10 cellular contexts compared by ENCODE assay signal in the genomic region with DNA sequence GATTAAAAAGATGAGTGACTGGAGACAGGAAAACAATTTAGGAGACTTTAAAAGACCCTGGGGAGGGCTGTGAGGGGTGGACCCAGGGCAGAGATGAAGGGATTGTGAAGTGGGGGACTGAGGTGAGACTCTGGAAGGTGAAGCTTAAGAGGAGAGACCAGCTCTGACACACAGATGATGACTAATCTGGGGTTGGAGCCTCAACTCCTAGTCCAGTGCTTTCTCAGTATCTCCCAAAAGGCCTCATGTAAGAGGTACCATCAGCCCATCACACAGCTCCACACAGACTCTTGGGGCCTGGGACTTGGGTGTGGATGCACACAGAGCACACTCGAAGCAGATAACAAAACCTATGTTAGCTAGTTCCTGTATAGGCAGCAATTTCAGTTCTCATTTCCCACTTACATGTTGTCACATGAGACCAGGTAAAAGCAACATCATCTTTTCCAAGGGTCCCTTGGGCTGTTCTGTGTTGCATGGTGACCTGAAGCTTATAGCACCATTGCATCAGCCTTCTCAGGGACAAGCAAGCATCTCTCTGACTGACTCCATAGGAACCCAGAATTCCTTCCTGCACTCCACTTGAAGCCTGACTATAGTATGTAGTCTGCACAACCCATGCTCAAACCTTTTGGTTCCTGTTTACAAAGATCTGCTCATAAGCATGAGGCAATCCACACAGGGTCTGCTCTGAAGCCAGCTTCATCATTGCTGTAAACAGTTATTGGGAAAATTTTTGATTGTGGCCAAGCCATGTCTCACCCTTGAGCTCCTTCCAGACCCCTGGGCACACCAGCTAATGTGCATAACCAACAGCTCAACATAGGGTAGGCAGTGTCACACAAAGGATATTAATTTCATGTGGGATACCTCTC.
DNase-seq lines count a peak whose midpoint lies in the region; ATAC-seq and TF ChIP-seq lines count a peak whose summit lies in the region.
"Had no signal": no experiment of that assay in that cellular context is flagged by ENCODE, and none has a peak within 500 bp of the region (broad histone marks: within the 10 kb centered on the region; RNA-seq: fewer than 3 reads in every experiment).

No MANE protein-coding gene starts in this region.

- H3K27me3 Mint-ChIP-seq in activated T-helper 1 cell treated with anti-CD3 and anti-CD28 coated beads, Interleukin-12 subunit alpha, Interleukin-12 subunit beta, Interleukin-2, Interleukin-4 antibody, amounts not matched to agents 30 ng/mL and 10 ng/mL and 1 ng/mL, durations not matched to agents 14 hours and 24 hours and 36 hours (ENCODE audit: insufficient read depth), result peaks cover 5% of the 10 kb centered on the region

- ATAC-seq in SK-N-SH treated with all-trans-retinoic acid at 6 μM for 48 hours (no peak; the same call in 2 of the 3 replicates), HG02642 (IDR thresholded peaks at IDR 0.05; ENCODE audit: poor library complexity, unreplicated experiment) (peak; percentile 81), HG02970 (IDR thresholded peaks at IDR 0.05; ENCODE audit: low FRiP score, unreplicated experiment) (no peak)

- no peaks in the 10 kb centered on the region for H3K9me2 ChIP-seq in SK-N-SH

- H3K27me3 ChIP-seq in SK-N-SH (ENCODE audit: insufficient read depth), result no peaks in the 10 kb centered on the region
- no peaks in the 10 kb centered on the region for H3K27me3 ChIP-seq in subcutaneous abdominal adipose tissue (ENCODE audit: control insufficient read depth in 5 of 5, insufficient read depth in 4 of 5, low read length in 5 of 5)

- WGBS in SK-N-SH (ENCODE audit: low lambda C conversion rate), result 30% methylated on average over 1 of the region's 1 CpG

- H3K9me3 ChIP-seq in SK-N-SH (no peaks in the 10 kb centered on the region), subcutaneous abdominal adipose tissue (ENCODE audit: control insufficient read depth in 5 of 5, low read length in 5 of 5) (no peaks in the 10 kb centered on the region)

- H4K20me1 ChIP-seq in SK-N-SH (ENCODE audit: insufficient read depth), result no peaks in the 10 kb centered on the region

- DNase-seq in SK-N-SH (peak; percentile 1), NAMALWA (ENCODE audit: low spot score) (peak; percentile 18), T-helper 1 cell (no peak)
- DNase-seq in activated T-helper 1 cell treated with anti-CD3 and anti-CD28 coated beads, Interleukin-12 subunit alpha, Interleukin-12 subunit beta, Interleukin-2, Interleukin-4 antibody, amounts not matched to agents 30 ng/mL and 10 ng/mL and 1 ng/mL, durations not matched to agents 14 hours and 24 hours and 36 hours (ENCODE audit: low spot score), result no peak
- DNase-seq: ACHN, SHP77 treated with DMSO at 0.1 percent for 48 hours had no signal

- H3K79me2 ChIP-seq in SK-N-SH (ENCODE audit: insufficient read depth), result no peaks in the 10 kb centered on the region

- H3K27ac Mint-ChIP-seq in activated T-helper 1 cell treated with anti-CD3 and anti-CD28 coated beads, Interleukin-12 subunit alpha, Interleukin-12 subunit beta, Interleukin-2, Interleukin-4 antibody, amounts not matched to agents 30 ng/mL and 10 ng/mL and 1 ng/mL, durations not matched to agents 14 hours and 24 hours and 36 hours, result no peak overlapping the region

- no peak overlapping the region for H2AFZ ChIP-seq in SK-N-SH (ENCODE audit: low read depth)

- no peak overlapping the region; a peak in 1 of 4 replicates for H3K27ac ChIP-seq in SK-N-SH (ENCODE audit: low read depth in 2 of 2, low read length in 1 of 2)
- peak overlapping the region; percentile 82 for H3K27ac ChIP-seq in subcutaneous abdominal adipose tissue (ENCODE audit: low read depth, low read length)

- CTCF ChIA-PET in SK-N-SH (lab: Yijun Ruan, JAX), result interaction anchor here (1.0 to 1.6 kb wide), 2 partner anchors 24 to 63 kb away, joined by 3 to 10 read pairs; no protein-coding TSS in a partner anchor

- H3K4me1 ChIP-seq in SK-N-SH (ENCODE audit: control insufficient read depth in 1 of 2, insufficient read depth in 2 of 2, low read depth in 1 of 2, low read length in 1 of 2), result peaks cover 0 to 13% of the 10 kb centered on the region in 2 experiments; a peak in 2 of 4 replicates
- H3K4me1 ChIP-seq in subcutaneous abdominal adipose tissue (ENCODE audit: control insufficient read depth in 5 of 5, insufficient read depth in 5 of 5, low read length in 5 of 5), result peaks cover 0 to 28% (median 16%) of the 10 kb centered on the region in 5 donors

- H3K9ac ChIP-seq in SK-N-SH (no peak overlapping the region), subcutaneous abdominal adipose tissue (ENCODE audit: low read length in 5 of 5) (no peak overlapping the region)

- H3K4me2 ChIP-seq in SK-N-SH, result no peak overlapping the region

- no peaks in the 10 kb centered on the region for H3F3A ChIP-seq in SK-N-SH (replicated peaks; ENCODE audit: insufficient read depth)

- POLR2A ChIA-PET in SK-N-SH (lab: Yijun Ruan, JAX), result interaction anchor here (0.7 kb wide), 1 partner anchor 90 kb away, joined by 3 read pairs; no protein-coding TSS in a partner anchor

- H3K36me3 ChIP-seq in SK-N-SH (replicated peaks in 1 of 2; ENCODE audit: control insufficient read depth in 1 of 2, insufficient read depth in 2 of 2, low read length in 1 of 2), result no peaks in the 10 kb centered on the region
- no peaks in the 10 kb centered on the region for H3K36me3 ChIP-seq in subcutaneous abdominal adipose tissue (ENCODE audit: control insufficient read depth in 5 of 5, insufficient read depth in 5 of 5, low read length in 5 of 5)

- TF ChIP-seq CTCF in SK-N-SH (IDR thresholded peaks at IDR 0.05), result no peak

- no peak for TF ChIP-seq RAD21 in SK-N-SH (IDR thresholded peaks at IDR 0.05; ENCODE audit: low read length)

- no peaks in the 10 kb centered on the region for H3K4me1 Mint-ChIP-seq in activated T-helper 1 cell treated with anti-CD3 and anti-CD28 coated beads, Interleukin-12 subunit alpha, Interleukin-12 subunit beta, Interleukin-2, Interleukin-4 antibody, amounts not matched to agents 30 ng/mL and 10 ng/mL and 1 ng/mL, durations not matched to agents 14 hours and 24 hours and 36 hours (ENCODE audit: low read depth)

- H3K9me3 Mint-ChIP-seq in activated T-helper 1 cell treated with anti-CD3 and anti-CD28 coated beads, Interleukin-12 subunit alpha, Interleukin-12 subunit beta, Interleukin-2, Interleukin-4 antibody, amounts not matched to agents 30 ng/mL and 10 ng/mL and 1 ng/mL, durations not matched to agents 14 hours and 24 hours and 36 hours, result no peaks in the 10 kb centered on the region

- TF ChIP-seq EP300 in SK-N-SH (IDR thresholded peaks at IDR 0.05; ENCODE audit: borderline replicate concordance in 1 of 2, low read depth in 1 of 2, low read length in 1 of 2), result no peak

- H3K4me3 Mint-ChIP-seq in activated T-helper 1 cell treated with anti-CD3 and anti-CD28 coated beads, Interleukin-12 subunit alpha, Interleukin-12 subunit beta, Interleukin-2, Interleukin-4 antibody, amounts not matched to agents 30 ng/mL and 10 ng/mL and 1 ng/mL, durations not matched to agents 14 hours and 24 hours and 36 hours, result no peak overlapping the region

- intact Hi-C loops in activated T-helper 1 cell treated with anti-CD3 and anti-CD28 coated beads, Interleukin-12 subunit alpha, Interleukin-12 subunit beta, Interleukin-2, Interleukin-4 antibody, amounts not matched to agents 30 ng/mL and 10 ng/mL and 1 ng/mL, durations not matched to agents 14 hours and 24 hours and 36 hours (cut with micrococcal nuclease), result no loop called here

- no peak overlapping the region for H3K4me3 ChIP-seq in SK-N-SH (ENCODE audit: low read depth in 2 of 2, low read length in 1 of 2)
- no peak overlapping the region for H3K4me3 ChIP-seq in subcutaneous abdominal adipose tissue (ENCODE audit: low read depth in 1 of 5, low read length in 5 of 5)

- H3K36me3 Mint-ChIP-seq in activated T-helper 1 cell treated with anti-CD3 and anti-CD28 coated beads, Interleukin-12 subunit alpha, Interleukin-12 subunit beta, Interleukin-2, Interleukin-4 antibody, amounts not matched to agents 30 ng/mL and 10 ng/mL and 1 ng/mL, durations not matched to agents 14 hours and 24 hours and 36 hours (ENCODE audit: low read depth), result no peaks in the 10 kb centered on the region

TF ChIP-seq in SK-N-SH, 30 proteins besides CTCF, POLR2A, EP300 and RAD21 (continues in another document):
- TF ChIP-seq, protein P1, sequence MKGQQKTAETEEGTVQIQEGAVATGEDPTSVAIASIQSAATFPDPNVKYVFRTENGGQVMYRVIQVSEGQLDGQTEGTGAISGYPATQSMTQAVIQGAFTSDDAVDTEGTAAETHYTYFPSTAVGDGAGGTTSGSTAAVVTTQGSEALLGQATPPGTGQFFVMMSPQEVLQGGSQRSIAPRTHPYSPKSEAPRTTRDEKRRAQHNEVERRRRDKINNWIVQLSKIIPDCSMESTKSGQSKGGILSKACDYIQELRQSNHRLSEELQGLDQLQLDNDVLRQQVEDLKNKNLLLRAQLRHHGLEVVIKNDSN (IDR thresholded peaks at IDR 0.05; ENCODE audit: borderline replicate concordance, low read depth), result no peak
- no peak for TF ChIP-seq POLR2AphosphoS5 (IDR thresholded peaks at IDR 0.05; ENCODE audit: low read depth, low read length)

TF ChIP-seq in SK-N-SH treated with all-trans-retinoic acid at 6 μM for 48 hours, 23 proteins besides CTCF, POLR2A, EP300 and RAD21 (continues in another document):
- TF ChIP-seq ZFP3 (CRISPR knock-in tag; IDR thresholded peaks at IDR 0.05) (no peak), SNAI2 (CRISPR knock-in tag; IDR thresholded peaks at IDR 0.05) (no peak), GLIS3 (CRISPR knock-in tag; IDR thresholded peaks at IDR 0.05) (no peak), ZNF565 (CRISPR knock-in tag; conservative IDR thresholded peaks at IDR 0.05; ENCODE audit: low read depth) (no peak), ESRRG (CRISPR knock-in tag; IDR thresholded peaks at IDR 0.05) (no peak)
- TF ChIP-seq, protein P2, sequence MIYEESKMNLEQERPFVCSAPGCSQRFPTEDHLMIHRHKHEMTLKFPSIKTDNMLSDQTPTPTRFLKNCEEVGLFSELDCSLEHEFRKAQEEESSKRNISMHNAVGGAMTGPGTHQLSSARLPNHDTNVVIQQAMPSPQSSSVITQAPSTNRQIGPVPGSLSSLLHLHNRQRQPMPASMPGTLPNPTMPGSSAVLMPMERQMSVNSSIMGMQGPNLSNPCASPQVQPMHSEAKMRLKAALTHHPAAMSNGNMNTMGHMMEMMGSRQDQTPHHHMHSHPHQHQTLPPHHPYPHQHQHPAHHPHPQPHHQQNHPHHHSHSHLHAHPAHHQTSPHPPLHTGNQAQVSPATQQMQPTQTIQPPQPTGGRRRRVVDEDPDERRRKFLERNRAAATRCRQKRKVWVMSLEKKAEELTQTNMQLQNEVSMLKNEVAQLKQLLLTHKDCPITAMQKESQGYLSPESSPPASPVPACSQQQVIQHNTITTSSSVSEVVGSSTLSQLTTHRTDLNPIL (CRISPR knock-in tag; IDR thresholded peaks at IDR 0.05; ENCODE audit: low read depth), result no peak

Comparison
In these comparisons a context has a peak if more than half of its experiments do, and no peak if none do; other contexts are left out.
1. DNase-seq: peak in SK-N-SH (single experiment) and NAMALWA (single experiment); none in T-helper 1 cell (0 of 5) and activated T-helper 1 cell treated with anti-CD3 and anti-CD28 coated beads, Interleukin-12 subunit alpha, Interleukin-12 subunit beta, Interleukin-2, Interleukin-4 antibody, amounts not matched to agents 30 ng/mL and 10 ng/mL and 1 ng/mL, durations not matched to agents 14 hours and 24 hours and 36 hours (single experiment).